ENCODE assay signal across 11 cellular contexts in genomic region chr13:104318121-104318520, GRCh38.
DNase-seq lines count a peak whose midpoint lies in the region; ATAC-seq and TF ChIP-seq lines count a peak whose summit lies in the region.
"Had no signal": no experiment of that assay in that cellular context is flagged by ENCODE, and none has a peak within 500 bp of the region (broad histone marks: within the 10 kb centered on the region; RNA-seq: fewer than 3 reads in every experiment).

No MANE protein-coding gene starts in this region.

- peak; percentile 21 for DNase-seq in COR-L47 (lab: John Stamatoyannopoulos, UW)
- DNase-seq in NCI-H1092 treated with DMSO at 0.1 percent for 48 hours (lab: John Stamatoyannopoulos, UW) = peak; percentile 27
- peak; percentile 31 for DNase-seq in astrocyte of the cerebellum (ENCODE audit: low read depth)
- peak; percentile 55 for DNase-seq in kidney glomerular epithelial cell (lab: John Stamatoyannopoulos, UW)
- DNase-seq in OCI-M2 (lab: John Stamatoyannopoulos, UW; ENCODE audit: unreplicated experiment) = no peak
- no peak for DNase-seq in SKM-1 (lab: John Stamatoyannopoulos, UW; ENCODE audit: unreplicated experiment)
- DNase-seq: activated naive CD8-positive, alpha-beta T cell treated with anti-CD3 and anti-CD28 coated beads, Interleukin-2, amount 50 U/mL, for 24 hours; NCI-H187; sigmoid colon had no signal

- TF ChIP-seq CTCF in astrocyte of the cerebellum (IDR thresholded peaks at IDR 0.05; ENCODE audit: low read depth, low read length, missing control alignments) = peak; percentile 59

- no peak overlapping the region for H3K4me3 ChIP-seq in astrocyte of the cerebellum (ENCODE audit: low read depth, low read length)
- H3K4me3 ChIP-seq: sigmoid colon had no signal

- in situ Hi-C loops in astrocyte of the cerebellum (cut with HindIII; ENCODE audit: low sequenced_read_pairs) = no loop called here

- ATAC-seq in GM21360 (IDR thresholded peaks at IDR 0.05; ENCODE audit: unreplicated experiment) = no peak
- no peak for ATAC-seq in GM18907 (IDR thresholded peaks at IDR 0.05; ENCODE audit: unreplicated experiment)
- ATAC-seq: activated naive CD8-positive, alpha-beta T cell treated with anti-CD3 and anti-CD28 coated beads, Interleukin-2, amount 50 U/mL, for 24 hours had no signal

Comparison
In these comparisons a context has a peak if more than half of its experiments do, and no peak if none do; other contexts are left out.
1. DNase-seq: peak in COR-L47 (single experiment), NCI-H1092 treated with DMSO at 0.1 percent for 48 hours (single experiment), astrocyte of the cerebellum (single experiment) and kidney glomerular epithelial cell (single experiment); none in OCI-M2 (single experiment) and SKM-1 (single experiment).